In the genomic region with DNA sequence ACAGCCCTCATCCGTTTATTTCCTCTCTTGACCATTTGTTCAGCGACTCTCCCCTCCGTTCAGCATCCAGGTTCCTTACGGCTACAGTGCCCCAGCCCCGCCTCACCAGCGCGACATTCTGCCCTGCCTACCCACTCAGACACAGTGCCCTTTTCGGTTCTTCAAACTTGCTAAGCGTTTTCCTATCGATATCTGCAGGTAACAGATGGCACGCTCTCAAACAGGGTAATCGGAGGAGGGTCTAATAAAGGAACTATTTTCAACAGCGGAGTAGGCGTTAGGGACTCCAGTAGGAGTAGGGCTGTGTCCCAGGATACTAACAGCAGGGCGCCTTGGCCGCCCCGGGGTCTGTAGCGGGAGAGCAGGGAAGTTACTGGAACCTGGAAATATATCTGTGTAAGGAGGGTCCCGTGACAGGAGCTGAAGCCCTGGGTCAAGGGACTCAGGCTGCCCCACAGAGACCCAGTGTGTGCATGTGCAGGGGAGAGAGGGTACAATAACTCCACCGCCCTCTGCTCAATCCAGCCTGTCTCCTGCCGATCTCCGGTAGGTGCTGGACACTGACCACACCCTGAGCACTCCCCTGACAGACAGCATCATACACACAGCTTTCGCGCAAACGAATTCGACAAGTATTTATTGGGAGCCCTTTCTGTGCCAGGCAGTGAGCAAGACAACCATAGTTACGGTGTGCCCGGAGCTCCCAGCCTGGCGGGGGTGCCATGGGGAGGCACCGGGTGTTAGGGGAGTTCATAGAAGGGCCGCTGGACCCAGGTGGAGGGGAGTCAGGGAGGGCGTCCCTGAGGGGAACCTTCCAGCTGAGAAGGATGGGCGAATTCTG, we compare ENCODE assay signal across 8 cellular contexts. TPM values are rescaled to one million over a fixed set of nuclear protein-coding genes. Genes with fewer than 3 reads are reported as not detected.
DNase-seq lines count a peak whose midpoint lies in the region; ATAC-seq and TF ChIP-seq lines count a peak whose summit lies in the region.

No MANE protein-coding gene starts in this region.

- WGBS in neuronal stem cell (ENCODE audit: extremely low coverage in 2 of 2, insufficient read length in 2 of 2, insufficient replicate concordance in 1 of 2), 2 donors = no CpG with 5 or more reads among the region's 33 CpGs

- H2BK5ac ChIP-seq in neuronal stem cell (ENCODE audit: low read length) = no peak overlapping the region

- peak overlapping the region; percentile 87 for H3K18ac ChIP-seq in neuronal stem cell (ENCODE audit: low read length)

- H3K14ac ChIP-seq in neuronal stem cell (ENCODE audit: low read length) = peak overlapping the region; percentile 51

- TF ChIP-seq CTCF in Caco-2 (IDR thresholded peaks at IDR 0.05; ENCODE audit: insufficient read depth in 1 of 2, low read depth in 1 of 2, low read length in 1 of 2, severe bottlenecking in 1 of 2, unreplicated experiment in 1 of 2) (peak in 1 of 2 experiments; percentile 20), GM10266 (IDR thresholded peaks at IDR 0.05; ENCODE audit: control insufficient read depth, insufficient read depth, low read depth, missing control alignments) (no peak)

- H3K4me3 ChIP-seq in Caco-2 (ENCODE audit: low read depth, low read length) = peak overlapping the region; percentile 71
- H3K4me3 ChIP-seq in neuronal stem cell (ENCODE audit: low read length in 2 of 2) = peak overlapping the region; percentile 42 to 71

- peaks cover 35% of the 10 kb centered on the region for H3K36me3 Mint-ChIP-seq in Caco-2 (ENCODE audit: insufficient read depth, unreplicated experiment)
- peaks cover 26% of the 10 kb centered on the region for H3K36me3 Mint-ChIP-seq in dendritic cell treated with granulocyte-macrophage colony-stimulating factor and Interleukin-4, amounts not matched to agents 40 ng/mL and 50 ng/mL, for 4 days (ENCODE audit: low read depth)

- H3K4ac ChIP-seq in neuronal stem cell (ENCODE audit: low read length) = no peak overlapping the region

- H3K36me3 ChIP-seq in Caco-2 (ENCODE audit: control insufficient read depth, insufficient read depth, low read length) (peaks cover 4% of the 10 kb centered on the region), neuronal stem cell (replicated peaks in 1 of 2; ENCODE audit: control insufficient read depth in 2 of 2, insufficient read depth in 2 of 2, low read length in 2 of 2) (peaks cover 0 to 4% of the 10 kb centered on the region in 2 donors)

- no peak overlapping the region for H4K91ac ChIP-seq in neuronal stem cell (ENCODE audit: low read depth, low read length, poor library complexity)

- peak overlapping the region; percentile 70 for H3K23ac ChIP-seq in neuronal stem cell (ENCODE audit: low read depth, low read length, poor library complexity)

- DNase-seq in Caco-2 (peak in 1 of 2 experiments; percentile 60), LoVo (ENCODE audit: low spot score) (peak; percentile 27), neuronal stem cell (ENCODE audit: low spot score) (no peak), NK-92 (lab: John Stamatoyannopoulos, UW; ENCODE audit: unreplicated experiment) (no peak), GM10266 (ENCODE audit: extremely low spot score) (no peak)

- no peak overlapping the region for H2BK120ac ChIP-seq in neuronal stem cell (ENCODE audit: low read depth, low read length)

- H3K79me1 ChIP-seq in neuronal stem cell (ENCODE audit: low read depth, low read length) = no peaks in the 10 kb centered on the region

- H3K4me3 Mint-ChIP-seq in Caco-2 (ENCODE audit: unreplicated experiment) = peak overlapping the region; percentile 84
- peak overlapping the region; percentile 76 for H3K4me3 Mint-ChIP-seq in dendritic cell treated with granulocyte-macrophage colony-stimulating factor and Interleukin-4, amounts not matched to agents 40 ng/mL and 50 ng/mL, for 4 days

- H4K8ac ChIP-seq in neuronal stem cell (ENCODE audit: low read depth, low read length) = no peak overlapping the region

- no peak overlapping the region for H3K27ac ChIP-seq in neuronal stem cell (replicated peaks; ENCODE audit: low read length)

- peak overlapping the region; percentile 53 for H2AK5ac ChIP-seq in neuronal stem cell (ENCODE audit: low read depth, low read length)

- H3K27me3 ChIP-seq in Caco-2 (replicated peaks; ENCODE audit: control insufficient read depth, insufficient read depth, low read length) (no peaks in the 10 kb centered on the region), neuronal stem cell (ENCODE audit: control insufficient read depth in 3 of 3, insufficient read depth in 3 of 3, low read depth in 1 of 3, low read length in 3 of 3) (peaks cover 28 to 57% (median 44%) of the 10 kb centered on the region in 3 experiments)

- H2BK15ac ChIP-seq in neuronal stem cell (ENCODE audit: low read length) = peak overlapping the region; percentile 40

- peak overlapping the region; percentile 90 for H3K27ac Mint-ChIP-seq in Caco-2 (ENCODE audit: unreplicated experiment)
- peak overlapping the region; percentile 76 for H3K27ac Mint-ChIP-seq in dendritic cell treated with granulocyte-macrophage colony-stimulating factor and Interleukin-4, amounts not matched to agents 40 ng/mL and 50 ng/mL, for 4 days

- no peak for ATAC-seq in GM18870 (IDR thresholded peaks at IDR 0.05; ENCODE audit: unreplicated experiment)
- no peak for ATAC-seq in HG03439 (IDR thresholded peaks at IDR 0.05; ENCODE audit: unreplicated experiment)

- BruUV-seq in Caco-2 (replicated peaks; lab: Mats Ljungman, UMichigan) = TSS peak; percentile 63

- H3K9ac ChIP-seq in neuronal stem cell (ENCODE audit: low read depth, low read length, poor library complexity) = peak overlapping the region; percentile 68

- peaks cover 9% of the 10 kb centered on the region for H3K4me1 Mint-ChIP-seq in Caco-2 (ENCODE audit: low read depth, unreplicated experiment)
- H3K4me1 Mint-ChIP-seq in dendritic cell treated with granulocyte-macrophage colony-stimulating factor and Interleukin-4, amounts not matched to agents 40 ng/mL and 50 ng/mL, for 4 days (ENCODE audit: low read depth) = peaks cover 37% of the 10 kb centered on the region

- H3K27me3 Mint-ChIP-seq in Caco-2 (ENCODE audit: insufficient read depth, unreplicated experiment) = no peaks in the 10 kb centered on the region
- peaks cover 64% of the 10 kb centered on the region for H3K27me3 Mint-ChIP-seq in dendritic cell treated with granulocyte-macrophage colony-stimulating factor and Interleukin-4, amounts not matched to agents 40 ng/mL and 50 ng/mL, for 4 days

- peaks cover 14% of the 10 kb centered on the region for H3K4me1 ChIP-seq in Caco-2
- H3K4me1 ChIP-seq in neuronal stem cell (ENCODE audit: control insufficient read depth in 2 of 2, insufficient read depth in 1 of 2, low read depth in 1 of 2, low read length in 2 of 2) = peaks cover 20 to 21% of the 10 kb centered on the region in 2 donors

- H3K4me2 ChIP-seq in neuronal stem cell (ENCODE audit: insufficient read depth, low read length, poor library complexity, severe bottlenecking) = peak overlapping the region; percentile 61

- peak overlapping the region; percentile 98 for H2AFZ ChIP-seq in neuronal stem cell (ENCODE audit: low read length)

- no peak overlapping the region for H2BK12ac ChIP-seq in neuronal stem cell (ENCODE audit: low read length)

- H3K9me3 ChIP-seq in Caco-2 (no peaks in the 10 kb centered on the region), neuronal stem cell (replicated peaks in 1 of 2; ENCODE audit: control insufficient read depth in 2 of 2, insufficient read depth in 1 of 2, low read depth in 1 of 2, low read length in 2 of 2) (peaks cover 9 to 13% of the 10 kb centered on the region in 2 donors)

- CTCF ChIA-PET in Caco-2 (lab: Charles Lee) = interaction anchor here (0.7 to 2.2 kb wide), 10 partner anchors 9 to 393 kb away, joined by 3 to 12 read pairs (median 4); no protein-coding TSS in a partner anchor

- POLR2A ChIA-PET in Caco-2 (lab: Charles Lee) = interaction anchor here (0.5 to 1.7 kb wide), 7 partner anchors 9 to 144 kb away, joined by 3 to 6 read pairs (median 4); no protein-coding TSS in a partner anchor

- intact Hi-C loops in Caco-2 (cut with micrococcal nuclease; ENCODE audit: unreplicated experiment) = loop anchor here (1.0 to 2.0 kb wide), 3 partner anchors 9 to 190 kb away; no protein-coding TSS in a partner anchor
- intact Hi-C loops in dendritic cell treated with granulocyte-macrophage colony-stimulating factor and Interleukin-4, amounts not matched to agents 40 ng/mL and 50 ng/mL, for 4 days (cut with micrococcal nuclease) = loop anchor here (2.0 kb wide), 1 partner anchor 32 kb away; the partner anchor contains the start of gene RPS3

- H3K9me3 Mint-ChIP-seq in Caco-2 (ENCODE audit: unreplicated experiment) = no peaks in the 10 kb centered on the region
- peaks cover 12% of the 10 kb centered on the region for H3K9me3 Mint-ChIP-seq in dendritic cell treated with granulocyte-macrophage colony-stimulating factor and Interleukin-4, amounts not matched to agents 40 ng/mL and 50 ng/mL, for 4 days

RNA-seq across cellular contexts. Expression of gene KLHL35, which starts 2.1 kb away (rescaled TPM):
- 46.0 and 51.4 TPM in 2 replicates for total RNA-seq in Caco-2 (2022)
- 1.2 TPM for polyA plus RNA-seq in neuronal stem cell (2013, experiment 1 of 2)
- polyA plus RNA-seq in neuronal stem cell (2013, experiment 2 of 2) = 1.5 TPM

RNA-seq across cellular contexts. Expression of gene RPS3, which starts 31.6 kb away (rescaled TPM):
- total RNA-seq in Caco-2 (2022) = 6,280 and 6,333 TPM in 2 replicates
- 5,741 TPM for polyA plus RNA-seq in neuronal stem cell (2013, experiment 1 of 2)
- polyA plus RNA-seq in neuronal stem cell (2013, experiment 2 of 2) = 5,744 TPM
